In the genomic region with DNA sequence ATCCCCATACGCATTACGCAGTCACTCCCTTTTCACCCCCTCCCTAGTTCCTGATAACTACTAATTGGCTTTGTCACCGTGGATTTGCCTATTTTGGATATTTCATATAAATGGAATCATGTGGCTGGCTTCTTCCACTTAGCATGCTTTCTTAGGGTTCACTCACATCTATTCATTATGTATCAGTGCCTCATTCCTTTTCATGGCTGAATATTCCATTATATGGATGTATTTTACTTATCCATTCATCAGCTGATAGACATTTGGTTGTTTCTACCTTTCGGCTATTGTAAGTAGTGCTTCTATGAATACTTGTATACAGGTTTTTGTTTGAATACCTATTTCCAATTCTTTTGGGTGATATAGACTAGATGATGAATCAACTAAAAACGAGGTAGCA, we compare ENCODE assay signal across 19 cellular contexts. TPM values are rescaled to one million over a fixed set of nuclear protein-coding genes. Genes with fewer than 3 reads are reported as not detected.
DNase-seq lines count a peak whose midpoint lies in the region; ATAC-seq and TF ChIP-seq lines count a peak whose summit lies in the region.
"Had no signal": no experiment of that assay in that cellular context is flagged by ENCODE, and none has a peak within 500 bp of the region (broad histone marks: within the 10 kb centered on the region; RNA-seq: fewer than 3 reads in every experiment).

No MANE protein-coding gene starts in this region.

- H3K36me3 ChIP-seq in Loucy (ENCODE audit: insufficient read depth, low read length) (peaks cover 34% of the 10 kb centered on the region; the same call in 1 of the 2 replicates), subcutaneous abdominal adipose tissue (ENCODE audit: control insufficient read depth in 5 of 5, insufficient read depth in 5 of 5, low read length in 5 of 5) (peaks cover 28 to 41% (median 39%) of the 10 kb centered on the region in 5 donors)

- no peak overlapping the region for H3K4me3 ChIP-seq in Loucy (ENCODE audit: low read length, poor library complexity, severe bottlenecking)
- H3K4me3 ChIP-seq in subcutaneous abdominal adipose tissue (ENCODE audit: low read depth in 1 of 5, low read length in 5 of 5), result no peak overlapping the region
- H3K4me3 ChIP-seq: BLaER1, MG63, SJCRH30 had no signal

- peaks cover 29% of the 10 kb centered on the region for H3K4me1 Mint-ChIP-seq in activated naive CD8-positive, alpha-beta T cell (ENCODE audit: low read depth)
- peaks cover 26% of the 10 kb centered on the region for H3K4me1 Mint-ChIP-seq in activated naive CD8-positive, alpha-beta T cell treated with anti-CD3 and anti-CD28 coated beads for 36 hours
- peaks cover 37% of the 10 kb centered on the region for H3K4me1 Mint-ChIP-seq in activated T-helper 2 cell treated with anti-CD3 and anti-CD28 coated beads, Interferon-gamma antibody, Interleukin-2, Interleukin-4, amounts not matched to agents 10 μg/mL and 5 μg/mL and 100 μg/mL, durations not matched to agents 14 hours and 24 hours and 36 hours (ENCODE audit: low read depth)

- H3K79me2 ChIP-seq in Loucy (ENCODE audit: insufficient read depth, low read length), result peaks cover 59% of the 10 kb centered on the region

- H3F3A ChIP-seq in Loucy (ENCODE audit: low read depth), result no peaks in the 10 kb centered on the region

- H3K4me3 Mint-ChIP-seq in activated naive CD8-positive, alpha-beta T cell, result no peak overlapping the region
- no peak overlapping the region for H3K4me3 Mint-ChIP-seq in activated naive CD8-positive, alpha-beta T cell treated with anti-CD3 and anti-CD28 coated beads for 36 hours
- no peak overlapping the region for H3K4me3 Mint-ChIP-seq in activated T-helper 2 cell treated with anti-CD3 and anti-CD28 coated beads, Interferon-gamma antibody, Interleukin-2, Interleukin-4, amounts not matched to agents 10 μg/mL and 5 μg/mL and 100 μg/mL, durations not matched to agents 14 hours and 24 hours and 36 hours (ENCODE audit: low read depth)

- peaks cover 55% of the 10 kb centered on the region for H4K20me1 ChIP-seq in Loucy (ENCODE audit: insufficient read depth, low read length, poor library complexity, severe bottlenecking)

- no peak for DNase-seq in activated naive CD8-positive, alpha-beta T cell treated with anti-CD3 and anti-CD28 coated beads for 36 hours
- no peak for DNase-seq in activated T-helper 2 cell treated with anti-CD3 and anti-CD28 coated beads, Interferon-gamma antibody, Interleukin-2, Interleukin-4, amounts not matched to agents 10 μg/mL and 5 μg/mL and 100 μg/mL, durations not matched to agents 14 hours and 24 hours and 36 hours (ENCODE audit: low spot score)
- no peak for DNase-seq in AG08396 (ENCODE audit: low spot score)
- DNase-seq: CD4-positive, CD25-positive, alpha-beta regulatory T cell; MG63; NCI-H2029; NCI-H446; NCI-H524 treated with DMSO at 0.1 percent for 48 hours; NCI-H774; SJCRH30 had no signal

- no peaks in the 10 kb centered on the region for H3K9me3 ChIP-seq in Loucy (ENCODE audit: insufficient read depth, low read depth, low read length)
- H3K9me3 ChIP-seq in subcutaneous abdominal adipose tissue (ENCODE audit: control insufficient read depth in 5 of 5, low read length in 5 of 5), result no peaks in the 10 kb centered on the region
- H3K9me3 ChIP-seq: BLaER1, MG63, SJCRH30 had no signal

- peak overlapping the region; percentile 28 for H3K27ac ChIP-seq in subcutaneous abdominal adipose tissue (ENCODE audit: low read depth, low read length)
- H3K27ac ChIP-seq: BLaER1, HL-60, SJCRH30 had no signal

- no peak for TF ChIP-seq CTCF in Loucy (conservative IDR thresholded peaks at IDR 0.05; ENCODE audit: low read length)

- H3K27me3 Mint-ChIP-seq in activated naive CD8-positive, alpha-beta T cell, result no peaks in the 10 kb centered on the region
- no peaks in the 10 kb centered on the region for H3K27me3 Mint-ChIP-seq in activated naive CD8-positive, alpha-beta T cell treated with anti-CD3 and anti-CD28 coated beads for 36 hours
- no peaks in the 10 kb centered on the region for H3K27me3 Mint-ChIP-seq in activated T-helper 2 cell treated with anti-CD3 and anti-CD28 coated beads, Interferon-gamma antibody, Interleukin-2, Interleukin-4, amounts not matched to agents 10 μg/mL and 5 μg/mL and 100 μg/mL, durations not matched to agents 14 hours and 24 hours and 36 hours (ENCODE audit: low read depth)

- H3K9ac ChIP-seq in Loucy (ENCODE audit: low read depth, low read length, poor library complexity, severe bottlenecking), result no peak overlapping the region
- H3K9ac ChIP-seq in subcutaneous abdominal adipose tissue (ENCODE audit: low read length in 5 of 5), result peak overlapping the region in 1 of 5 donors; percentile 32
- H3K9ac ChIP-seq: BLaER1 had no signal

- H3K36me3 Mint-ChIP-seq in activated naive CD8-positive, alpha-beta T cell, result peaks cover 13% of the 10 kb centered on the region
- H3K36me3 Mint-ChIP-seq in activated naive CD8-positive, alpha-beta T cell treated with anti-CD3 and anti-CD28 coated beads for 36 hours, result peaks cover 46% of the 10 kb centered on the region
- peaks cover 83% of the 10 kb centered on the region for H3K36me3 Mint-ChIP-seq in activated T-helper 2 cell treated with anti-CD3 and anti-CD28 coated beads, Interferon-gamma antibody, Interleukin-2, Interleukin-4, amounts not matched to agents 10 μg/mL and 5 μg/mL and 100 μg/mL, durations not matched to agents 14 hours and 24 hours and 36 hours (ENCODE audit: low read depth)

- H3K9me3 Mint-ChIP-seq in activated naive CD8-positive, alpha-beta T cell (ENCODE audit: low read depth), result peaks cover 1% of the 10 kb centered on the region
- H3K9me3 Mint-ChIP-seq in activated naive CD8-positive, alpha-beta T cell treated with anti-CD3 and anti-CD28 coated beads for 36 hours, result peaks cover under 1% of the 10 kb centered on the region
- peaks cover 2% of the 10 kb centered on the region for H3K9me3 Mint-ChIP-seq in activated T-helper 2 cell treated with anti-CD3 and anti-CD28 coated beads, Interferon-gamma antibody, Interleukin-2, Interleukin-4, amounts not matched to agents 10 μg/mL and 5 μg/mL and 100 μg/mL, durations not matched to agents 14 hours and 24 hours and 36 hours

- no peak for ATAC-seq in HG02588 (IDR thresholded peaks at IDR 0.05; ENCODE audit: unreplicated experiment)
- ATAC-seq: HCT116, Right ventricle myocardium inferior, SK-N-SH treated with all-trans-retinoic acid at 6 μM for 48 hours had no signal

- H3K4me2 ChIP-seq in Loucy (ENCODE audit: low read depth, low read length, poor library complexity, severe bottlenecking), result peak overlapping the region; percentile 90
- H3K4me2 ChIP-seq: BLaER1 had no signal

- no peaks in the 10 kb centered on the region for H3K9me2 ChIP-seq in Loucy (replicated peaks; ENCODE audit: low read depth, low read length)

- intact Hi-C loops in activated T-helper 2 cell treated with anti-CD3 and anti-CD28 coated beads, Interferon-gamma antibody, Interleukin-2, Interleukin-4, amounts not matched to agents 10 μg/mL and 5 μg/mL and 100 μg/mL, durations not matched to agents 14 hours and 24 hours and 36 hours (cut with micrococcal nuclease), result no loop called here

- H3K27me3 ChIP-seq in Loucy (ENCODE audit: insufficient read depth, low read length, poor library complexity, severe bottlenecking), result no peaks in the 10 kb centered on the region
- H3K27me3 ChIP-seq in subcutaneous abdominal adipose tissue (ENCODE audit: control insufficient read depth in 5 of 5, insufficient read depth in 4 of 5, low read length in 5 of 5), result no peaks in the 10 kb centered on the region
- H3K27me3 ChIP-seq: BLaER1, MG63, SJCRH30 had no signal

- H3K4me1 ChIP-seq in Loucy (ENCODE audit: insufficient read depth, low read length, poor library complexity, severe bottlenecking), result peaks cover 41% of the 10 kb centered on the region
- H3K4me1 ChIP-seq in subcutaneous abdominal adipose tissue (ENCODE audit: control insufficient read depth in 5 of 5, insufficient read depth in 5 of 5, low read length in 5 of 5), result peaks cover 0 to 36% (median 26%) of the 10 kb centered on the region in 5 donors

- no peak overlapping the region for H2AFZ ChIP-seq in Loucy (ENCODE audit: low read length)

- peak overlapping the region; percentile 73 for H3K27ac Mint-ChIP-seq in activated naive CD8-positive, alpha-beta T cell
- H3K27ac Mint-ChIP-seq in activated naive CD8-positive, alpha-beta T cell treated with anti-CD3 and anti-CD28 coated beads for 36 hours, result no peak overlapping the region
- peak overlapping the region; percentile 63 for H3K27ac Mint-ChIP-seq in activated T-helper 2 cell treated with anti-CD3 and anti-CD28 coated beads, Interferon-gamma antibody, Interleukin-2, Interleukin-4, amounts not matched to agents 10 μg/mL and 5 μg/mL and 100 μg/mL, durations not matched to agents 14 hours and 24 hours and 36 hours
- H3K27ac Mint-ChIP-seq: CD4-positive, CD25-positive, alpha-beta regulatory T cell had no signal

RNA-seq across cellular contexts. Expression of gene ATP5MC3, which starts 4.9 kb away (rescaled TPM):
- 100 to 1,000 TPM; 472 to 484 TPM for total RNA-seq in activated naive CD8-positive, alpha-beta T cell treated with anti-CD3 and anti-CD28 coated beads for 36 hours
- total RNA-seq in activated T-helper 2 cell treated with anti-CD3 and anti-CD28 coated beads, Interferon-gamma antibody, Interleukin-2, Interleukin-4, amounts not matched to agents 10 μg/mL and 5 μg/mL and 100 μg/mL, durations not matched to agents 14 hours and 24 hours and 36 hours, result 417 and 424 TPM in 2 replicates

RNA-seq across cellular contexts. Expression of gene ATF2, which starts 8.6 kb away (rescaled TPM):
- total RNA-seq in activated naive CD8-positive, alpha-beta T cell treated with anti-CD3 and anti-CD28 coated beads for 36 hours, result 10 to 100 TPM; 43.1 to 44.5 TPM
- total RNA-seq in activated T-helper 2 cell treated with anti-CD3 and anti-CD28 coated beads, Interferon-gamma antibody, Interleukin-2, Interleukin-4, amounts not matched to agents 10 μg/mL and 5 μg/mL and 100 μg/mL, durations not matched to agents 14 hours and 24 hours and 36 hours, result 64.0 and 65.9 TPM in 2 replicates
